ENCODE assay signal across 1 cellular context in the genomic region with DNA sequence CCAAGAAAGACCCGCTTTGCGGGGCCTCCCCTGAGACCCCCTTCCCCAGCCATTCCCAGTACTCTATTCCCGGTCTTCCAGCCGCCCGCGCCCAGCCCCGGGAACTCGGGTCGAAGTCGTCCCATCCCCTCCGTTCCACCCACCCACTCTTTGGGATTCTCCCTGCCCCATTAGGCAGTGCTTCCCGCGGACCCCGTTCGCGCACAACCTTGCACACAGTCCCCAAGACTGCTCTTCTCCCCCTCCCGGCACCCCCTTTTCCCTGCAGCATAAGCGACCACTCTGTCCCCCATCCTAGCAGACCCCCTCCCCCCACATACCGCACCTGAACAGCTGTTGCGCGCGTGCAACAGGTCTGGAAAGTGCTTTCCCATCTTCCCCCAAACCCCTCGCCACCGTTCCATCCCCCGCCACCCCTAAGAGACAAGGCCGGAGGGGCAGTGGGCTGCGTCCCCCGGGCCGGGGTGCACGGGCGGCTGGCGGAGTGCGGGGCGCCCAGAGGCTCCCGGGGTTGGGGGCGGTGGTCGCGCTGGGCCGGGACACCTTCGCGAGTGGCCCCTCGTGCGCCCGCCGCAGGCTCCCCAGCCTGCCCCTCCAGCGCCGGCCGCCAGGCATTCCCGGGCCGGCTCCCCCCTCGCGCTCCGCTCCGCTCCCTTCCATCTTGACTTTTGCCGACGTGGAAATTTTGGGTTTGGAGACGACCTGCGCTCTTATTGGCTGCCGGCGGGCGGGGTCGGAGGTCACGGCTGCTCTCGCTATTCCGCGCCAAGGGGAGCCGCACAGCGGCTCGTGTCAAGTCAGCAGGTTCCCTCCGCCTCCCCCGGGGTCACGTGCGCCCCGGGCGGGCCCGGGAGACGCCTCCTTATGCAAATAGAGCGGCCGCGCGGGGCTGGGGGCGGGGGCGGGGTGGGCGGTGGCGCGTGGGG.
A peak's percentile ranks its signal among the peaks of the same experiment; 100 is the strongest.
TF ChIP-seq lines count a peak whose summit lies in the region.

No MANE protein-coding gene starts in this region.

TF ChIP-seq in HepG2, 621 proteins besides CTCF, POLR2A, EP300 and RAD21 (continued from another document and continues in another):
- no peak; the same call in 1 of the 2 replicates for TF ChIP-seq ZNF543 (CRISPR knock-in tag; IDR thresholded peaks at IDR 0.05)
- no peak for TF ChIP-seq SMC3 (IDR thresholded peaks at IDR 0.05; ENCODE audit: low read length)
- no peak for TF ChIP-seq PLRG1 (conservative IDR thresholded peaks at IDR 0.05)
- TF ChIP-seq ATF7-NPFF (CRISPR knock-in tag; IDR thresholded peaks at IDR 0.05; ENCODE audit: low read depth): no peak
- TF ChIP-seq ZNF292 (CRISPR knock-in tag; IDR thresholded peaks at IDR 0.05; ENCODE audit: borderline replicate concordance, low read depth): no peak
- TF ChIP-seq ZFP41 (CRISPR knock-in tag; IDR thresholded peaks at IDR 0.05; ENCODE audit: borderline replicate concordance): no peak
- TF ChIP-seq PHF8 (CRISPR knock-in tag; IDR thresholded peaks at IDR 0.05): peak; percentile 27; the same call in 1 of the 2 replicates
- no peak for TF ChIP-seq XBP1 (CRISPR knock-in tag; IDR thresholded peaks at IDR 0.05)
- TF ChIP-seq MBD4 (IDR thresholded peaks at IDR 0.05; ENCODE audit: borderline replicate concordance, low read length): no peak
- TF ChIP-seq, protein P1, sequence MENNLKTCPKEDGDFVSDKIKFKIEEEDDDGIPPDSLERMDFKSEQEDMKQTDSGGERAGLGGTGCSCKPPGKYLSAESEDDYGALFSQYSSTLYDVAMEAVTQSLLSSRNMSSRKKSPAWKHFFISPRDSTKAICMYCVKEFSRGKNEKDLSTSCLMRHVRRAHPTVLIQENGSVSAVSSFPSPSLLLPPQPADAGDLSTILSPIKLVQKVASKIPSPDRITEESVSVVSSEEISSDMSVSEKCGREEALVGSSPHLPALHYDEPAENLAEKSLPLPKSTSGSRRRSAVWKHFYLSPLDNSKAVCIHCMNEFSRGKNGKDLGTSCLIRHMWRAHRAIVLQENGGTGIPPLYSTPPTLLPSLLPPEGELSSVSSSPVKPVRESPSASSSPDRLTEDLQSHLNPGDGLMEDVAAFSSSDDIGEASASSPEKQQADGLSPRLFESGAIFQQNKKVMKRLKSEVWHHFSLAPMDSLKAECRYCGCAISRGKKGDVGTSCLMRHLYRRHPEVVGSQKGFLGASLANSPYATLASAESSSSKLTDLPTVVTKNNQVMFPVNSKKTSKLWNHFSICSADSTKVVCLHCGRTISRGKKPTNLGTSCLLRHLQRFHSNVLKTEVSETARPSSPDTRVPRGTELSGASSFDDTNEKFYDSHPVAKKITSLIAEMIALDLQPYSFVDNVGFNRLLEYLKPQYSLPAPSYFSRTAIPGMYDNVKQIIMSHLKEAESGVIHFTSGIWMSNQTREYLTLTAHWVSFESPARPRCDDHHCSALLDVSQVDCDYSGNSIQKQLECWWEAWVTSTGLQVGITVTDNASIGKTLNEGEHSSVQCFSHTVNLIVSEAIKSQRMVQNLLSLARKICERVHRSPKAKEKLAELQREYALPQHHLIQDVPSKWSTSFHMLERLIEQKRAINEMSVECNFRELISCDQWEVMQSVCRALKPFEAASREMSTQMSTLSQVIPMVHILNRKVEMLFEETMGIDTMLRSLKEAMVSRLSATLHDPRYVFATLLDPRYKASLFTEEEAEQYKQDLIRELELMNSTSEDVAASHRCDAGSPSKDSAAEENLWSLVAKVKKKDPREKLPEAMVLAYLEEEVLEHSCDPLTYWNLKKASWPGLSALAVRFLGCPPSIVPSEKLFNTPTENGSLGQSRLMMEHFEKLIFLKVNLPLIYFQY (CRISPR knock-in tag; IDR thresholded peaks at IDR 0.05; ENCODE audit: borderline replicate concordance): 0 out of 2 replicates have a peak, but pooled peaks have one; percentile 32
- TF ChIP-seq POGZ (CRISPR knock-in tag; IDR thresholded peaks at IDR 0.05): peak; percentile 9; the same call in 1 of the 2 replicates
- TF ChIP-seq, protein P2, sequence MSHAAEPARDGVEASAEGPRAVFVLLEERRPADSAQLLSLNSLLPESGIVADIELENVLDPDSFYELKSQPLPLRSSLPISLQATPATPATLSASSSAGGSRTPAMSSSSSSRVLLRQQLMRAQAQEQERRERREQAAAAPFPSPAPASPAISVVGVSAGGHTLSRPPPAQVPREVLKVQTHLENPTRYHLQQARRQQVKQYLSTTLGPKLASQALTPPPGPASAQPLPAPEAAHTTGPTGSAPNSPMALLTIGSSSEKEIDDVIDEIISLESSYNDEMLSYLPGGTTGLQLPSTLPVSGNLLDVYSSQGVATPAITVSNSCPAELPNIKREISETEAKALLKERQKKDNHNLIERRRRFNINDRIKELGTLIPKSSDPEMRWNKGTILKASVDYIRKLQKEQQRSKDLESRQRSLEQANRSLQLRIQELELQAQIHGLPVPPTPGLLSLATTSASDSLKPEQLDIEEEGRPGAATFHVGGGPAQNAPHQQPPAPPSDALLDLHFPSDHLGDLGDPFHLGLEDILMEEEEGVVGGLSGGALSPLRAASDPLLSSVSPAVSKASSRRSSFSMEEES (CRISPR knock-in tag; IDR thresholded peaks at IDR 0.05): peak; percentile 75
- TF ChIP-seq YY1 (IDR thresholded peaks at IDR 0.05; ENCODE audit: insufficient read depth, insufficient replicate concordance, low read depth, low read length): peak; percentile 88
- TF ChIP-seq, protein P3, sequence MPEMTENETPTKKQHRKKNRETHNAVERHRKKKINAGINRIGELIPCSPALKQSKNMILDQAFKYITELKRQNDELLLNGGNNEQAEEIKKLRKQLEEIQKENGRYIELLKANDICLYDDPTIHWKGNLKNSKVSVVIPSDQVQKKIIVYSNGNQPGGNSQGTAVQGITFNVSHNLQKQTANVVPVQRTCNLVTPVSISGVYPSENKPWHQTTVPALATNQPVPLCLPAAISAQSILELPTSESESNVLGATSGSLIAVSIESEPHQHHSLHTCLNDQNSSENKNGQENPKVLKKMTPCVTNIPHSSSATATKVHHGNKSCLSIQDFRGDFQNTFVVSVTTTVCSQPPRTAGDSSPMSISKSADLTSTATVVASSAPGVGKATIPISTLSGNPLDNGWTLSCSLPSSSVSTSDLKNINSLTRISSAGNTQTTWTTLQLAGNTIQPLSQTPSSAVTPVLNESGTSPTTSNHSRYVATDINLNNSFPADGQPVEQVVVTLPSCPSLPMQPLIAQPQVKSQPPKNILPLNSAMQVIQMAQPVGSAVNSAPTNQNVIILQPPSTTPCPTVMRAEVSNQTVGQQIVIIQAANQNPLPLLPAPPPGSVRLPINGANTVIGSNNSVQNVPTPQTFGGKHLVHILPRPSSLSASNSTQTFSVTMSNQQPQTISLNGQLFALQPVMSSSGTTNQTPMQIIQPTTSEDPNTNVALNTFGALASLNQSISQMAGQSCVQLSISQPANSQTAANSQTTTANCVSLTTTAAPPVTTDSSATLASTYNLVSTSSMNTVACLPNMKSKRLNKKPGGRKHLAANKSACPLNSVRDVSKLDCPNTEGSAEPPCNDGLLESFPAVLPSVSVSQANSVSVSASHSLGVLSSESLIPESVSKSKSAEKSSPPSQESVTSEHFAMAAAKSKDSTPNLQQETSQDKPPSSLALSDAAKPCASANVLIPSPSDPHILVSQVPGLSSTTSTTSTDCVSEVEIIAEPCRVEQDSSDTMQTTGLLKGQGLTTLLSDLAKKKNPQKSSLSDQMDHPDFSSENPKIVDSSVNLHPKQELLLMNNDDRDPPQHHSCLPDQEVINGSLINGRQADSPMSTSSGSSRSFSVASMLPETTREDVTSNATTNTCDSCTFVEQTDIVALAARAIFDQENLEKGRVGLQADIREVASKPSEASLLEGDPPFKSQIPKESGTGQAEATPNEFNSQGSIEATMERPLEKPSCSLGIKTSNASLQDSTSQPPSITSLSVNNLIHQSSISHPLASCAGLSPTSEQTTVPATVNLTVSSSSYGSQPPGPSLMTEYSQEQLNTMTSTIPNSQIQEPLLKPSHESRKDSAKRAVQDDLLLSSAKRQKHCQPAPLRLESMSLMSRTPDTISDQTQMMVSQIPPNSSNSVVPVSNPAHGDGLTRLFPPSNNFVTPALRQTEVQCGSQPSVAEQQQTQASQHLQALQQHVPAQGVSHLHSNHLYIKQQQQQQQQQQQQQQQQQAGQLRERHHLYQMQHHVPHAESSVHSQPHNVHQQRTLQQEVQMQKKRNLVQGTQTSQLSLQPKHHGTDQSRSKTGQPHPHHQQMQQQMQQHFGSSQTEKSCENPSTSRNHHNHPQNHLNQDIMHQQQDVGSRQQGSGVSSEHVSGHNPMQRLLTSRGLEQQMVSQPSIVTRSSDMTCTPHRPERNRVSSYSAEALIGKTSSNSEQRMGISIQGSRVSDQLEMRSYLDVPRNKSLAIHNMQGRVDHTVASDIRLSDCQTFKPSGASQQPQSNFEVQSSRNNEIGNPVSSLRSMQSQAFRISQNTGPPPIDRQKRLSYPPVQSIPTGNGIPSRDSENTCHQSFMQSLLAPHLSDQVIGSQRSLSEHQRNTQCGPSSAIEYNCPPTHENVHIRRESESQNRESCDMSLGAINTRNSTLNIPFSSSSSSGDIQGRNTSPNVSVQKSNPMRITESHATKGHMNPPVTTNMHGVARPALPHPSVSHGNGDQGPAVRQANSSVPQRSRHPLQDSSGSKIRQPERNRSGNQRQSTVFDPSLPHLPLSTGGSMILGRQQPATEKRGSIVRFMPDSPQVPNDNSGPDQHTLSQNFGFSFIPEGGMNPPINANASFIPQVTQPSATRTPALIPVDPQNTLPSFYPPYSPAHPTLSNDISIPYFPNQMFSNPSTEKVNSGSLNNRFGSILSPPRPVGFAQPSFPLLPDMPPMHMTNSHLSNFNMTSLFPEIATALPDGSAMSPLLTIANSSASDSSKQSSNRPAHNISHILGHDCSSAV (CRISPR knock-in tag; IDR thresholded peaks at IDR 0.05; ENCODE audit: borderline replicate concordance): no peak
- TF ChIP-seq, protein P4, sequence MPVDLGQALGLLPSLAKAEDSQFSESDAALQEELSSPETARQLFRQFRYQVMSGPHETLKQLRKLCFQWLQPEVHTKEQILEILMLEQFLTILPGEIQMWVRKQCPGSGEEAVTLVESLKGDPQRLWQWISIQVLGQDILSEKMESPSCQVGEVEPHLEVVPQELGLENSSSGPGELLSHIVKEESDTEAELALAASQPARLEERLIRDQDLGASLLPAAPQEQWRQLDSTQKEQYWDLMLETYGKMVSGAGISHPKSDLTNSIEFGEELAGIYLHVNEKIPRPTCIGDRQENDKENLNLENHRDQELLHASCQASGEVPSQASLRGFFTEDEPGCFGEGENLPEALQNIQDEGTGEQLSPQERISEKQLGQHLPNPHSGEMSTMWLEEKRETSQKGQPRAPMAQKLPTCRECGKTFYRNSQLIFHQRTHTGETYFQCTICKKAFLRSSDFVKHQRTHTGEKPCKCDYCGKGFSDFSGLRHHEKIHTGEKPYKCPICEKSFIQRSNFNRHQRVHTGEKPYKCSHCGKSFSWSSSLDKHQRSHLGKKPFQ (CRISPR knock-in tag; IDR thresholded peaks at IDR 0.05; ENCODE audit: insufficient replicate concordance): no peak
- TF ChIP-seq, protein P5, sequence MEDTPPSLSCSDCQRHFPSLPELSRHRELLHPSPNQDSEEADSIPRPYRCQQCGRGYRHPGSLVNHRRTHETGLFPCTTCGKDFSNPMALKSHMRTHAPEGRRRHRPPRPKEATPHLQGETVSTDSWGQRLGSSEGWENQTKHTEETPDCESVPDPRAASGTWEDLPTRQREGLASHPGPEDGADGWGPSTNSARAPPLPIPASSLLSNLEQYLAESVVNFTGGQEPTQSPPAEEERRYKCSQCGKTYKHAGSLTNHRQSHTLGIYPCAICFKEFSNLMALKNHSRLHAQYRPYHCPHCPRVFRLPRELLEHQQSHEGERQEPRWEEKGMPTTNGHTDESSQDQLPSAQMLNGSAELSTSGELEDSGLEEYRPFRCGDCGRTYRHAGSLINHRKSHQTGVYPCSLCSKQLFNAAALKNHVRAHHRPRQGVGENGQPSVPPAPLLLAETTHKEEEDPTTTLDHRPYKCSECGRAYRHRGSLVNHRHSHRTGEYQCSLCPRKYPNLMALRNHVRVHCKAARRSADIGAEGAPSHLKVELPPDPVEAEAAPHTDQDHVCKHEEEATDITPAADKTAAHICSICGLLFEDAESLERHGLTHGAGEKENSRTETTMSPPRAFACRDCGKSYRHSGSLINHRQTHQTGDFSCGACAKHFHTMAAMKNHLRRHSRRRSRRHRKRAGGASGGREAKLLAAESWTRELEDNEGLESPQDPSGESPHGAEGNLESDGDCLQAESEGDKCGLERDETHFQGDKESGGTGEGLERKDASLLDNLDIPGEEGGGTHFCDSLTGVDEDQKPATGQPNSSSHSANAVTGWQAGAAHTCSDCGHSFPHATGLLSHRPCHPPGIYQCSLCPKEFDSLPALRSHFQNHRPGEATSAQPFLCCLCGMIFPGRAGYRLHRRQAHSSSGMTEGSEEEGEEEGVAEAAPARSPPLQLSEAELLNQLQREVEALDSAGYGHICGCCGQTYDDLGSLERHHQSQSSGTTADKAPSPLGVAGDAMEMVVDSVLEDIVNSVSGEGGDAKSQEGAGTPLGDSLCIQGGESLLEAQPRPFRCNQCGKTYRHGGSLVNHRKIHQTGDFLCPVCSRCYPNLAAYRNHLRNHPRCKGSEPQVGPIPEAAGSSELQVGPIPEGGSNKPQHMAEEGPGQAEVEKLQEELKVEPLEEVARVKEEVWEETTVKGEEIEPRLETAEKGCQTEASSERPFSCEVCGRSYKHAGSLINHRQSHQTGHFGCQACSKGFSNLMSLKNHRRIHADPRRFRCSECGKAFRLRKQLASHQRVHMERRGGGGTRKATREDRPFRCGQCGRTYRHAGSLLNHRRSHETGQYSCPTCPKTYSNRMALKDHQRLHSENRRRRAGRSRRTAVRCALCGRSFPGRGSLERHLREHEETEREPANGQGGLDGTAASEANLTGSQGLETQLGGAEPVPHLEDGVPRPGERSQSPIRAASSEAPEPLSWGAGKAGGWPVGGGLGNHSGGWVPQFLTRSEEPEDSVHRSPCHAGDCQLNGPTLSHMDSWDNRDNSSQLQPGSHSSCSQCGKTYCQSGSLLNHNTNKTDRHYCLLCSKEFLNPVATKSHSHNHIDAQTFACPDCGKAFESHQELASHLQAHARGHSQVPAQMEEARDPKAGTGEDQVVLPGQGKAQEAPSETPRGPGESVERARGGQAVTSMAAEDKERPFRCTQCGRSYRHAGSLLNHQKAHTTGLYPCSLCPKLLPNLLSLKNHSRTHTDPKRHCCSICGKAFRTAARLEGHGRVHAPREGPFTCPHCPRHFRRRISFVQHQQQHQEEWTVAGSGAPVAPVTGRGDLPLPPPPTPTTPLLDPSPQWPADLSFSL (CRISPR knock-in tag; IDR thresholded peaks at IDR 0.05): no peak
- no peak for TF ChIP-seq BCL6 (CRISPR knock-in tag; IDR thresholded peaks at IDR 0.05)
- TF ChIP-seq ZFX (CRISPR knock-in tag; IDR thresholded peaks at IDR 0.05; ENCODE audit: low read depth): 0 out of 2 replicates have a peak, but pooled peaks have one; percentile 37
- TF ChIP-seq ZNF235 (CRISPR knock-in tag; IDR thresholded peaks at IDR 0.05; ENCODE audit: borderline replicate concordance): 0 out of 2 replicates have a peak, but pooled peaks have one; percentile 0
- TF ChIP-seq SRY (CRISPR knock-in tag; IDR thresholded peaks at IDR 0.05): no peak
- TF ChIP-seq GPN1 (CRISPR knock-in tag; IDR thresholded peaks at IDR 0.05; ENCODE audit: borderline replicate concordance): no peak
- TF ChIP-seq AKAP8 (CRISPR knock-in tag; IDR thresholded peaks at IDR 0.05): no peak
- no peak for TF ChIP-seq SALL2 (CRISPR knock-in tag; IDR thresholded peaks at IDR 0.05)
- TF ChIP-seq CBX5 (CRISPR knock-in tag; IDR thresholded peaks at IDR 0.05; ENCODE audit: borderline replicate concordance): no peak
- peak; percentile 28 for TF ChIP-seq SAP130 (CRISPR knock-in tag; IDR thresholded peaks at IDR 0.05; ENCODE audit: low read depth)
- TF ChIP-seq ZNF563 (CRISPR knock-in tag; IDR thresholded peaks at IDR 0.05): no peak
